ENCODE assay signal across 26 cellular contexts in genomic region chrX:31243804-31244203, GRCh38.
"Had no signal": no experiment of that assay in that cellular context is flagged by ENCODE, and none has a peak within 500 bp of the region (broad histone marks: within the 10 kb centered on the region; RNA-seq: fewer than 3 reads in every experiment).

No MANE protein-coding gene starts in this region.

- FAIRE-seq: endometrium, keratinocyte had no signal

- H3K4me3 ChIP-seq: coronary artery, dorsolateral prefrontal cortex, esophagus squamous epithelium, gastrocnemius medialis, heart right ventricle, left lung, lower lobe of right lung had no signal

- H3K27ac Mint-ChIP-seq: endodermal cell; mesothelial cell of epicardium; naive thymus-derived CD4-positive, alpha-beta T cell had no signal

- H3K4me1 Mint-ChIP-seq: mesothelial cell of epicardium; naive thymus-derived CD4-positive, alpha-beta T cell had no signal

- H3K4me1 ChIP-seq: esophagus squamous epithelium, gastrocnemius medialis, left lung, lower lobe of right lung had no signal

- H3K4me3 Mint-ChIP-seq: endodermal cell; mesothelial cell of epicardium; naive thymus-derived CD4-positive, alpha-beta T cell had no signal

- H3K27ac ChIP-seq: coronary artery, dorsolateral prefrontal cortex, epithelial cell of prostate, esophagus squamous epithelium, gastrocnemius medialis, heart right ventricle, left lung, lower lobe of right lung had no signal

- H3K36me3 Mint-ChIP-seq: naive thymus-derived CD4-positive, alpha-beta T cell had no signal

- DNase-seq: dermis blood vessel endothelial cell; dorsolateral prefrontal cortex; effector CD4-positive, alpha-beta T cell; effector memory CD4-positive, alpha-beta T cell; endodermal cell; erythroblast; esophagus squamous epithelium; foreskin fibroblast; foreskin melanocyte; gastrocnemius medialis; glutamatergic neuron; head of caudate nucleus; heart right ventricle; hippocampal formation; left cardiac atrium; left lung; left ventricle myocardium superior; lower lobe of right lung; mesenchymal stem cell; naive thymus-derived CD4-positive, alpha-beta T cell had no signal

- H3K27me3 ChIP-seq: esophagus squamous epithelium, gastrocnemius medialis, heart right ventricle, left lung had no signal

- H3K36me3 ChIP-seq: esophagus squamous epithelium, gastrocnemius medialis, left lung, lower lobe of right lung had no signal

- H3K9me3 ChIP-seq: esophagus squamous epithelium, gastrocnemius medialis, heart right ventricle, left lung, lower lobe of right lung had no signal

- ATAC-seq: esophagus mucosa; gastrocnemius medialis; heart right ventricle; left cardiac atrium; left lung; left ventricle myocardium superior; lower lobe of right lung; naive thymus-derived CD4-positive, alpha-beta T cell had no signal
